ENCODE assay signal across 1 cellular context in the genomic region with DNA sequence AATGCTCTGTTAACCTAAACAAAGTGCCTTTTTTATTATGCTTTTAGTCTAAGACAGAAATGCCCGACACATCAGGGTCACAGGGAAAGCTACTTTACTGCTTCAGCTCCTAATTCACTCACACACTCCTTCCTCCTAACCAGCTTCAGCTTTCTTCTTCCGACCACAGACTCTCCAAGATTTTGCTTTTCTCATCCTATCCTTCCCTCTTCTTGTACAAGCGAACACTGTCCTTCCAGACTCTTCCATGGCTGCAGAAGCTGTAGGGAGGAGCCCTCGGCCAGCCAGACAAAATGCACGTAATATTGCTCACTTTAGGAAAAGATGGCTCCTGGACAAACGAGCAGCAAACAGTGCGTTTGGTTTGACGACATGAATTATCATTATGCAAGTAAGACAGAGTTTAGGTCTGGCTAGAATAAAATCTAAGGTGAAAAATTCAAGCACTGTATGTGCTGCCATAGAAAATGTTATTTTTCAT.
TF ChIP-seq lines count a peak whose summit lies in the region.

No MANE protein-coding gene starts in this region.

TF ChIP-seq in K562, 482 proteins besides CTCF, POLR2A, EP300 and RAD21 (continued from another document and continues in another):
- TF ChIP-seq, protein P1, sequence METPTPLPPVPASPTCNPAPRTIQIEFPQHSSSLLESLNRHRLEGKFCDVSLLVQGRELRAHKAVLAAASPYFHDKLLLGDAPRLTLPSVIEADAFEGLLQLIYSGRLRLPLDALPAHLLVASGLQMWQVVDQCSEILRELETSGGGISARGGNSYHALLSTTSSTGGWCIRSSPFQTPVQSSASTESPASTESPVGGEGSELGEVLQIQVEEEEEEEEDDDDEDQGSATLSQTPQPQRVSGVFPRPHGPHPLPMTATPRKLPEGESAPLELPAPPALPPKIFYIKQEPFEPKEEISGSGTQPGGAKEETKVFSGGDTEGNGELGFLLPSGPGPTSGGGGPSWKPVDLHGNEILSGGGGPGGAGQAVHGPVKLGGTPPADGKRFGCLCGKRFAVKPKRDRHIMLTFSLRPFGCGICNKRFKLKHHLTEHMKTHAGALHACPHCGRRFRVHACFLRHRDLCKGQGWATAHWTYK (CRISPR knock-in tag; IDR thresholded peaks at IDR 0.05): peak; percentile 82; the same call in 1 of the 2 replicates
- TF ChIP-seq ZNF444 (CRISPR knock-in tag; IDR thresholded peaks at IDR 0.05): peak; percentile 40; the same call in 1 of the 2 replicates
- TF ChIP-seq TEAD1 (CRISPR knock-in tag; IDR thresholded peaks at IDR 0.05): peak in 1 of 2 experiments; percentile 75; a peak in 2 of 4 replicates
- TF ChIP-seq RFX7 (CRISPR knock-in tag; IDR thresholded peaks at IDR 0.05): no peak
- TF ChIP-seq, protein P2, sequence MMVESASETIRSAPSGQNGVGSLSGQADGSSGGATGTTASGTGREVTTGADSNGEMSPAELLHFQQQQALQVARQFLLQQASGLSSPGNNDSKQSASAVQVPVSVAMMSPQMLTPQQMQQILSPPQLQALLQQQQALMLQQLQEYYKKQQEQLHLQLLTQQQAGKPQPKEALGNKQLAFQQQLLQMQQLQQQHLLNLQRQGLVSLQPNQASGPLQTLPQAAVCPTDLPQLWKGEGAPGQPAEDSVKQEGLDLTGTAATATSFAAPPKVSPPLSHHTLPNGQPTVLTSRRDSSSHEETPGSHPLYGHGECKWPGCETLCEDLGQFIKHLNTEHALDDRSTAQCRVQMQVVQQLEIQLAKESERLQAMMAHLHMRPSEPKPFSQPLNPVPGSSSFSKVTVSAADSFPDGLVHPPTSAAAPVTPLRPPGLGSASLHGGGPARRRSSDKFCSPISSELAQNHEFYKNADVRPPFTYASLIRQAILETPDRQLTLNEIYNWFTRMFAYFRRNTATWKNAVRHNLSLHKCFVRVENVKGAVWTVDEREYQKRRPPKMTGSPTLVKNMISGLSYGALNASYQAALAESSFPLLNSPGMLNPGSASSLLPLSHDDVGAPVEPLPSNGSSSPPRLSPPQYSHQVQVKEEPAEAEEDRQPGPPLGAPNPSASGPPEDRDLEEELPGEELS (CRISPR knock-in tag; IDR thresholded peaks at IDR 0.05; ENCODE audit: borderline replicate concordance): no peak
- TF ChIP-seq CTBP1 (IDR thresholded peaks at IDR 0.05; ENCODE audit: borderline replicate concordance): no peak
- TF ChIP-seq CBX5 (IDR thresholded peaks at IDR 0.05; ENCODE audit: borderline replicate concordance, low read depth): no peak
- TF ChIP-seq, protein P3, sequence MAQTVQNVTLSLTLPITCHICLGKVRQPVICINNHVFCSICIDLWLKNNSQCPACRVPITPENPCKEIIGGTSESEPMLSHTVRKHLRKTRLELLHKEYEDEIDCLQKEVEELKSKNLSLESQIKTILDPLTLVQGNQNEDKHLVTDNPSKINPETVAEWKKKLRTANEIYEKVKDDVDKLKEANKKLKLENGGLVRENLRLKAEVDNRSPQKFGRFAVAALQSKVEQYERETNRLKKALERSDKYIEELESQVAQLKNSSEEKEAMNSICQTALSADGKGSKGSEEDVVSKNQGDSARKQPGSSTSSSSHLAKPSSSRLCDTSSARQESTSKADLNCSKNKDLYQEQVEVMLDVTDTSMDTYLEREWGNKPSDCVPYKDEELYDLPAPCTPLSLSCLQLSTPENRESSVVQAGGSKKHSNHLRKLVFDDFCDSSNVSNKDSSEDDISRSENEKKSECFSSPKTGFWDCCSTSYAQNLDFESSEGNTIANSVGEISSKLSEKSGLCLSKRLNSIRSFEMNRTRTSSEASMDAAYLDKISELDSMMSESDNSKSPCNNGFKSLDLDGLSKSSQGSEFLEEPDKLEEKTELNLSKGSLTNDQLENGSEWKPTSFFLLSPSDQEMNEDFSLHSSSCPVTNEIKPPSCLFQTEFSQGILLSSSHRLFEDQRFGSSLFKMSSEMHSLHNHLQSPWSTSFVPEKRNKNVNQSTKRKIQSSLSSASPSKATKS (CRISPR knock-in tag; IDR thresholded peaks at IDR 0.05): 0 out of 2 replicates have a peak, but pooled peaks have one; percentile 34
- TF ChIP-seq CXXC5 (CRISPR knock-in tag; IDR thresholded peaks at IDR 0.05): peak; percentile 56
- no peak for TF ChIP-seq U2AF2 (optimal IDR thresholded peaks at IDR 0.05; ENCODE audit: low read depth, low read length)
- no peak for TF ChIP-seq DNMT1 (IDR thresholded peaks at IDR 0.05)
- TF ChIP-seq, protein P4, sequence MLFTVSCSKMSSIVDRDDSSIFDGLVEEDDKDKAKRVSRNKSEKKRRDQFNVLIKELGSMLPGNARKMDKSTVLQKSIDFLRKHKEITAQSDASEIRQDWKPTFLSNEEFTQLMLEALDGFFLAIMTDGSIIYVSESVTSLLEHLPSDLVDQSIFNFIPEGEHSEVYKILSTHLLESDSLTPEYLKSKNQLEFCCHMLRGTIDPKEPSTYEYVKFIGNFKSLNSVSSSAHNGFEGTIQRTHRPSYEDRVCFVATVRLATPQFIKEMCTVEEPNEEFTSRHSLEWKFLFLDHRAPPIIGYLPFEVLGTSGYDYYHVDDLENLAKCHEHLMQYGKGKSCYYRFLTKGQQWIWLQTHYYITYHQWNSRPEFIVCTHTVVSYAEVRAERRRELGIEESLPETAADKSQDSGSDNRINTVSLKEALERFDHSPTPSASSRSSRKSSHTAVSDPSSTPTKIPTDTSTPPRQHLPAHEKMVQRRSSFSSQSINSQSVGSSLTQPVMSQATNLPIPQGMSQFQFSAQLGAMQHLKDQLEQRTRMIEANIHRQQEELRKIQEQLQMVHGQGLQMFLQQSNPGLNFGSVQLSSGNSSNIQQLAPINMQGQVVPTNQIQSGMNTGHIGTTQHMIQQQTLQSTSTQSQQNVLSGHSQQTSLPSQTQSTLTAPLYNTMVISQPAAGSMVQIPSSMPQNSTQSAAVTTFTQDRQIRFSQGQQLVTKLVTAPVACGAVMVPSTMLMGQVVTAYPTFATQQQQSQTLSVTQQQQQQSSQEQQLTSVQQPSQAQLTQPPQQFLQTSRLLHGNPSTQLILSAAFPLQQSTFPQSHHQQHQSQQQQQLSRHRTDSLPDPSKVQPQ (CRISPR knock-in tag; IDR thresholded peaks at IDR 0.05; ENCODE audit: borderline replicate concordance): no peak
- TF ChIP-seq GATAD2B (IDR thresholded peaks at IDR 0.05; ENCODE audit: borderline replicate concordance): no peak
- TF ChIP-seq ZNF79 (CRISPR knock-in tag; IDR thresholded peaks at IDR 0.05; ENCODE audit: low read depth): peak; percentile 75
- TF ChIP-seq, protein P5, sequence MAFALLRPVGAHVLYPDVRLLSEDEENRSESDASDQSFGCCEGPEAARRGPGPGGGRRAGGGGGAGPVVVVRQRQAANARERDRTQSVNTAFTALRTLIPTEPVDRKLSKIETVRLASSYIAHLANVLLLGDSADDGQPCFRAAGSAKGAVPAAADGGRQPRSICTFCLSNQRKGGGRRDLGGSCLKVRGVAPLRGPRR (CRISPR knock-in tag; IDR thresholded peaks at IDR 0.05): peak; percentile 47; the same call in 1 of the 2 replicates
- TF ChIP-seq ESRRB (CRISPR knock-in tag; IDR thresholded peaks at IDR 0.05; ENCODE audit: borderline replicate concordance): no peak
- peak; percentile 87; the same call in 1 of the 2 replicates for TF ChIP-seq ZNF165 (CRISPR knock-in tag; IDR thresholded peaks at IDR 0.05; ENCODE audit: borderline replicate concordance)
- peak in 2 of 3 experiments; percentile 13 to 79 for TF ChIP-seq YY1 (IDR thresholded peaks at IDR 0.05; ENCODE audit: borderline replicate concordance in 1 of 3, control insufficient read depth in 1 of 3, extremely low read depth in 1 of 3, insufficient read depth in 3 of 3, insufficient read length in 1 of 3, insufficient replicate concordance in 2 of 3, low read depth in 1 of 3, low read length in 2 of 3)
- no peak for TF ChIP-seq SAFB2 (IDR thresholded peaks at IDR 0.05; ENCODE audit: borderline replicate concordance, low read depth, low read length, severe bottlenecking)
- no peak for TF ChIP-seq ILF3 (IDR thresholded peaks at IDR 0.05; ENCODE audit: borderline replicate concordance)
- TF ChIP-seq ARNT (IDR thresholded peaks at IDR 0.05): no peak
- TF ChIP-seq, protein P6, sequence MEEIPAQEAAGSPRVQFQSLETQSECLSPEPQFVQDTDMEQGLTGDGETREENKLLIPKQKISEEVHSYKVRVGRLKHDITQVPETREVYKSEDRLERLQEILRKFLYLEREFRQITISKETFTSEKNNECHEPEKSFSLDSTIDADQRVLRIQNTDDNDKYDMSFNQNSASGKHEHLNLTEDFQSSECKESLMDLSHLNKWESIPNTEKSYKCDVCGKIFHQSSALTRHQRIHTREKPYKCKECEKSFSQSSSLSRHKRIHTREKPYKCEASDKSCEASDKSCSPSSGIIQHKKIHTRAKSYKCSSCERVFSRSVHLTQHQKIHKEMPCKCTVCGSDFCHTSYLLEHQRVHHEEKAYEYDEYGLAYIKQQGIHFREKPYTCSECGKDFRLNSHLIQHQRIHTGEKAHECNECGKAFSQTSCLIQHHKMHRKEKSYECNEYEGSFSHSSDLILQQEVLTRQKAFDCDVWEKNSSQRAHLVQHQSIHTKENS (CRISPR knock-in tag; IDR thresholded peaks at IDR 0.05): no peak
- no peak for TF ChIP-seq LCOR (CRISPR knock-in tag; IDR thresholded peaks at IDR 0.05)
- TF ChIP-seq ZNF586 (CRISPR knock-in tag; conservative IDR thresholded peaks at IDR 0.05): no peak
- peak in 1 of 2 experiments; percentile 69; a peak in 2 of 4 replicates for TF ChIP-seq MAZ (CRISPR knock-in tag; conservative IDR thresholded peaks at IDR 0.05 in 1 of 2, IDR thresholded peaks at IDR 0.05 in 1 of 2)
- TF ChIP-seq BMI1 (IDR thresholded peaks at IDR 0.05; ENCODE audit: low read length): no peak
- TF ChIP-seq, protein P7, sequence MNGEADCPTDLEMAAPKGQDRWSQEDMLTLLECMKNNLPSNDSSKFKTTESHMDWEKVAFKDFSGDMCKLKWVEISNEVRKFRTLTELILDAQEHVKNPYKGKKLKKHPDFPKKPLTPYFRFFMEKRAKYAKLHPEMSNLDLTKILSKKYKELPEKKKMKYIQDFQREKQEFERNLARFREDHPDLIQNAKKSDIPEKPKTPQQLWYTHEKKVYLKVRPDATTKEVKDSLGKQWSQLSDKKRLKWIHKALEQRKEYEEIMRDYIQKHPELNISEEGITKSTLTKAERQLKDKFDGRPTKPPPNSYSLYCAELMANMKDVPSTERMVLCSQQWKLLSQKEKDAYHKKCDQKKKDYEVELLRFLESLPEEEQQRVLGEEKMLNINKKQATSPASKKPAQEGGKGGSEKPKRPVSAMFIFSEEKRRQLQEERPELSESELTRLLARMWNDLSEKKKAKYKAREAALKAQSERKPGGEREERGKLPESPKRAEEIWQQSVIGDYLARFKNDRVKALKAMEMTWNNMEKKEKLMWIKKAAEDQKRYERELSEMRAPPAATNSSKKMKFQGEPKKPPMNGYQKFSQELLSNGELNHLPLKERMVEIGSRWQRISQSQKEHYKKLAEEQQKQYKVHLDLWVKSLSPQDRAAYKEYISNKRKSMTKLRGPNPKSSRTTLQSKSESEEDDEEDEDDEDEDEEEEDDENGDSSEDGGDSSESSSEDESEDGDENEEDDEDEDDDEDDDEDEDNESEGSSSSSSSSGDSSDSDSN (IDR thresholded peaks at IDR 0.05; ENCODE audit: borderline replicate concordance in 1 of 2, low read depth in 2 of 2, low read length in 2 of 2): no peak
- TF ChIP-seq SMAD3 (CRISPR knock-in tag; conservative IDR thresholded peaks at IDR 0.05): peak; percentile 73
- no peak for TF ChIP-seq ELF1 (tag; IDR thresholded peaks at IDR 0.05)
- TF ChIP-seq MIER1 (IDR thresholded peaks at IDR 0.05; ENCODE audit: low read depth): no peak
- TF ChIP-seq, protein P8, sequence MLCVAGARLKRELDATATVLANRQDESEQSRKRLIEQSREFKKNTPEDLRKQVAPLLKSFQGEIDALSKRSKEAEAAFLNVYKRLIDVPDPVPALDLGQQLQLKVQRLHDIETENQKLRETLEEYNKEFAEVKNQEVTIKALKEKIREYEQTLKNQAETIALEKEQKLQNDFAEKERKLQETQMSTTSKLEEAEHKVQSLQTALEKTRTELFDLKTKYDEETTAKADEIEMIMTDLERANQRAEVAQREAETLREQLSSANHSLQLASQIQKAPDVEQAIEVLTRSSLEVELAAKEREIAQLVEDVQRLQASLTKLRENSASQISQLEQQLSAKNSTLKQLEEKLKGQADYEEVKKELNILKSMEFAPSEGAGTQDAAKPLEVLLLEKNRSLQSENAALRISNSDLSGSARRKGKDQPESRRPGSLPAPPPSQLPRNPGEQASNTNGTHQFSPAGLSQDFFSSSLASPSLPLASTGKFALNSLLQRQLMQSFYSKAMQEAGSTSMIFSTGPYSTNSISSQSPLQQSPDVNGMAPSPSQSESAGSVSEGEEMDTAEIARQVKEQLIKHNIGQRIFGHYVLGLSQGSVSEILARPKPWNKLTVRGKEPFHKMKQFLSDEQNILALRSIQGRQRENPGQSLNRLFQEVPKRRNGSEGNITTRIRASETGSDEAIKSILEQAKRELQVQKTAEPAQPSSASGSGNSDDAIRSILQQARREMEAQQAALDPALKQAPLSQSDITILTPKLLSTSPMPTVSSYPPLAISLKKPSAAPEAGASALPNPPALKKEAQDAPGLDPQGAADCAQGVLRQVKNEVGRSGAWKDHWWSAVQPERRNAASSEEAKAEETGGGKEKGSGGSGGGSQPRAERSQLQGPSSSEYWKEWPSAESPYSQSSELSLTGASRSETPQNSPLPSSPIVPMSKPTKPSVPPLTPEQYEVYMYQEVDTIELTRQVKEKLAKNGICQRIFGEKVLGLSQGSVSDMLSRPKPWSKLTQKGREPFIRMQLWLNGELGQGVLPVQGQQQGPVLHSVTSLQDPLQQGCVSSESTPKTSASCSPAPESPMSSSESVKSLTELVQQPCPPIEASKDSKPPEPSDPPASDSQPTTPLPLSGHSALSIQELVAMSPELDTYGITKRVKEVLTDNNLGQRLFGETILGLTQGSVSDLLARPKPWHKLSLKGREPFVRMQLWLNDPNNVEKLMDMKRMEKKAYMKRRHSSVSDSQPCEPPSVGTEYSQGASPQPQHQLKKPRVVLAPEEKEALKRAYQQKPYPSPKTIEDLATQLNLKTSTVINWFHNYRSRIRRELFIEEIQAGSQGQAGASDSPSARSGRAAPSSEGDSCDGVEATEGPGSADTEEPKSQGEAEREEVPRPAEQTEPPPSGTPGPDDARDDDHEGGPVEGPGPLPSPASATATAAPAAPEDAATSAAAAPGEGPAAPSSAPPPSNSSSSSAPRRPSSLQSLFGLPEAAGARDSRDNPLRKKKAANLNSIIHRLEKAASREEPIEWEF (CRISPR knock-in tag; IDR thresholded peaks at IDR 0.05): 0 out of 2 replicates have a peak, but pooled peaks have one; percentile 20
- no peak for TF ChIP-seq ZNF133 (CRISPR knock-in tag; IDR thresholded peaks at IDR 0.05)
- TF ChIP-seq, protein P9, sequence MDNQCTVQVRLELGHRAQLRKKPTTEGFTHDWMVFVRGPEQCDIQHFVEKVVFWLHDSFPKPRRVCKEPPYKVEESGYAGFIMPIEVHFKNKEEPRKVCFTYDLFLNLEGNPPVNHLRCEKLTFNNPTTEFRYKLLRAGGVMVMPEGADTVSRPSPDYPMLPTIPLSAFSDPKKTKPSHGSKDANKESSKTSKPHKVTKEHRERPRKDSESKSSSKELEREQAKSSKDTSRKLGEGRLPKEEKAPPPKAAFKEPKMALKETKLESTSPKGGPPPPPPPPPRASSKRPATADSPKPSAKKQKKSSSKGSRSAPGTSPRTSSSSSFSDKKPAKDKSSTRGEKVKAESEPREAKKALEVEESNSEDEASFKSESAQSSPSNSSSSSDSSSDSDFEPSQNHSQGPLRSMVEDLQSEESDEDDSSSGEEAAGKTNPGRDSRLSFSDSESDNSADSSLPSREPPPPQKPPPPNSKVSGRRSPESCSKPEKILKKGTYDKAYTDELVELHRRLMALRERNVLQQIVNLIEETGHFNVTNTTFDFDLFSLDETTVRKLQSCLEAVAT (IDR thresholded peaks at IDR 0.05): peak in 1 of 2 experiments; percentile 54; a peak in 1 of 4 replicates
- no peak for TF ChIP-seq SMARCB1 (IDR thresholded peaks at IDR 0.05; ENCODE audit: insufficient read length, low read depth)
- TF ChIP-seq TCF7 (IDR thresholded peaks at IDR 0.05; ENCODE audit: borderline replicate concordance): no peak
- no peak for TF ChIP-seq SP2 (IDR thresholded peaks at IDR 0.05; ENCODE audit: extremely low read depth, low read depth, low read length, poor library complexity, severe bottlenecking)
